ENCODE assay signal across 1 cellular context in the genomic region with DNA sequence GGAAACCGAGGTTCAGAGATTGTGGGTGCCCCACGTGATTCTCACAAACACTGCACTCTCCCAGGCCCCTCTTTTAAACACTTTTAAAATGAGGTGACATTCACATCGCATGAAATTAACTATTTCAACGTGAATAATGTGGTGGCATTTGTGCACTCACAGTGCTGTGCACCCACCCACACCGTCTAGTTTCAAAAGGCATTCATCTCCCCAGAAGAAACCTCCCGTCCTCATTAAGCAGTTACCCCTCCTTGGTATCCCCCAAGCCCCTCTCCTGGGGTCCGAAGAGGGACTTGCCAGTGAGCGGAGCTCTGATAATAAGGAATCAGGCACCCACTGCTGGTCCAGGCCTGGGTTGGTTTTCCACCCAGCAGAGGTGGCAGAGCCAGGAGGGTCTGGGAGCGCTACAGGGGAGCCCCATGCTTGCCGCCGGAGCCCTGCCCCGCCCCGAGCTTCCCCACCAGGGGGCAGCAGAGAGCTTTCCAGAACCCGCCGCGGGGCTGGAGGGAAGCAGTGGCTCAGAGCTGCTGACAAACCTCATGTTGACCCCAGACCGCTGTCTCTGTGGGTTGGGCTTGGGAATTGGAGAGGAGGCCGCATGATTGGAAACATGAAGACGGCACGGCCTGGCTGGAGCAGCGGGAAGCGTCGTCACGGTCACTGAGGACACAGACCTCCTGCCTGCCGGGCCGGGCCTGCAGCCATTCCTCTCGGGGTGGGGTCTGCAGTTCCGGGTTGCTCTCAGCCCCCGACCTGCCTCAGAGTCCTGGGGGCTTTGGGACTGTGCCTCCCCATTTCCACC.
TF ChIP-seq lines count a peak whose summit lies in the region.

No MANE protein-coding gene starts in this region.

TF ChIP-seq in HEK293, 187 proteins besides CTCF, POLR2A, EP300 and RAD21 (continued from another document):
- TF ChIP-seq ZNF654 (tag by site-specific recombination; IDR thresholded peaks at IDR 0.05; ENCODE audit: low read depth) (peak; percentile 74), ZNF610 (tag by site-specific recombination; IDR thresholded peaks at IDR 0.05; ENCODE audit: borderline replicate concordance) (no peak; the same call in 1 of the 2 replicates), ZNF664 (tag by site-specific recombination; IDR thresholded peaks at IDR 0.05) (no peak), ZBTB20 (tag by site-specific recombination; IDR thresholded peaks at IDR 0.05) (peak; percentile 77), ZNF341 (tag by site-specific recombination; IDR thresholded peaks at IDR 0.05; ENCODE audit: low read depth) (no peak), ZNF2 (tag by site-specific recombination; IDR thresholded peaks at IDR 0.05) (0 out of 2 replicates have a peak, but pooled peaks have one; percentile 36), GLIS2 (tag by site-specific recombination; IDR thresholded peaks at IDR 0.05) (peak; percentile 84), ZSCAN30 (tag by site-specific recombination; IDR thresholded peaks at IDR 0.05) (peak; percentile 37; the same call in 1 of the 2 replicates)
- TF ChIP-seq, protein P1, sequence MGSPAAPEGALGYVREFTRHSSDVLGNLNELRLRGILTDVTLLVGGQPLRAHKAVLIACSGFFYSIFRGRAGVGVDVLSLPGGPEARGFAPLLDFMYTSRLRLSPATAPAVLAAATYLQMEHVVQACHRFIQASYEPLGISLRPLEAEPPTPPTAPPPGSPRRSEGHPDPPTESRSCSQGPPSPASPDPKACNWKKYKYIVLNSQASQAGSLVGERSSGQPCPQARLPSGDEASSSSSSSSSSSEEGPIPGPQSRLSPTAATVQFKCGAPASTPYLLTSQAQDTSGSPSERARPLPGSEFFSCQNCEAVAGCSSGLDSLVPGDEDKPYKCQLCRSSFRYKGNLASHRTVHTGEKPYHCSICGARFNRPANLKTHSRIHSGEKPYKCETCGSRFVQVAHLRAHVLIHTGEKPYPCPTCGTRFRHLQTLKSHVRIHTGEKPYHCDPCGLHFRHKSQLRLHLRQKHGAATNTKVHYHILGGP (tag by site-specific recombination; IDR thresholded peaks at IDR 0.05) = no peak
- TF ChIP-seq, protein P2, sequence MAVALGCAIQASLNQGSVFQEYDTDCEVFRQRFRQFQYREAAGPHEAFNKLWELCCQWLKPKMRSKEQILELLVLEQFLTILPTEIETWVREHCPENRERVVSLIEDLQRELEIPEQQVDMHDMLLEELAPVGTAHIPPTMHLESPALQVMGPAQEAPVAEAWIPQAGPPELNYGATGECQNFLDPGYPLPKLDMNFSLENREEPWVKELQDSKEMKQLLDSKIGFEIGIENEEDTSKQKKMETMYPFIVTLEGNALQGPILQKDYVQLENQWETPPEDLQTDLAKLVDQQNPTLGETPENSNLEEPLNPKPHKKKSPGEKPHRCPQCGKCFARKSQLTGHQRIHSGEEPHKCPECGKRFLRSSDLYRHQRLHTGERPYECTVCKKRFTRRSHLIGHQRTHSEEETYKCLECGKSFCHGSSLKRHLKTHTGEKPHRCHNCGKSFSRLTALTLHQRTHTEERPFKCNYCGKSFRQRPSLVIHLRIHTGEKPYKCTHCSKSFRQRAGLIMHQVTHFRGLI (tag by site-specific recombination; IDR thresholded peaks at IDR 0.05) = peak; percentile 93
- TF ChIP-seq, protein P3, sequence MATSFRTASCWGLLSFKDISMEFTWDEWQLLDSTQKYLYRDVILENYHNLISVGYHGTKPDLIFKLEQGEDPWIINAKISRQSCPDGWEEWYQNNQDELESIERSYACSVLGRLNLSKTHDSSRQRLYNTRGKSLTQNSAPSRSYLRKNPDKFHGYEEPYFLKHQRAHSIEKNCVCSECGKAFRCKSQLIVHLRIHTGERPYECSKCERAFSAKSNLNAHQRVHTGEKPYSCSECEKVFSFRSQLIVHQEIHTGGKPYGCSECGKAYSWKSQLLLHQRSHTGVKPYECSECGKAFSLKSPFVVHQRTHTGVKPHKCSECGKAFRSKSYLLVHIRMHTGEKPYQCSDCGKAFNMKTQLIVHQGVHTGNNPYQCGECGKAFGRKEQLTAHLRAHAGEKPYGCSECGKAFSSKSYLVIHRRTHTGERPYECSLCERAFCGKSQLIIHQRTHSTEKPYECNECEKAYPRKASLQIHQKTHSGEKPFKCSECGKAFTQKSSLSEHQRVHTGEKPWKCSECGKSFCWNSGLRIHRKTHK (tag by site-specific recombination; IDR thresholded peaks at IDR 0.05) = no peak
